ENCODE assay signal across 22 cellular contexts in the genomic region with DNA sequence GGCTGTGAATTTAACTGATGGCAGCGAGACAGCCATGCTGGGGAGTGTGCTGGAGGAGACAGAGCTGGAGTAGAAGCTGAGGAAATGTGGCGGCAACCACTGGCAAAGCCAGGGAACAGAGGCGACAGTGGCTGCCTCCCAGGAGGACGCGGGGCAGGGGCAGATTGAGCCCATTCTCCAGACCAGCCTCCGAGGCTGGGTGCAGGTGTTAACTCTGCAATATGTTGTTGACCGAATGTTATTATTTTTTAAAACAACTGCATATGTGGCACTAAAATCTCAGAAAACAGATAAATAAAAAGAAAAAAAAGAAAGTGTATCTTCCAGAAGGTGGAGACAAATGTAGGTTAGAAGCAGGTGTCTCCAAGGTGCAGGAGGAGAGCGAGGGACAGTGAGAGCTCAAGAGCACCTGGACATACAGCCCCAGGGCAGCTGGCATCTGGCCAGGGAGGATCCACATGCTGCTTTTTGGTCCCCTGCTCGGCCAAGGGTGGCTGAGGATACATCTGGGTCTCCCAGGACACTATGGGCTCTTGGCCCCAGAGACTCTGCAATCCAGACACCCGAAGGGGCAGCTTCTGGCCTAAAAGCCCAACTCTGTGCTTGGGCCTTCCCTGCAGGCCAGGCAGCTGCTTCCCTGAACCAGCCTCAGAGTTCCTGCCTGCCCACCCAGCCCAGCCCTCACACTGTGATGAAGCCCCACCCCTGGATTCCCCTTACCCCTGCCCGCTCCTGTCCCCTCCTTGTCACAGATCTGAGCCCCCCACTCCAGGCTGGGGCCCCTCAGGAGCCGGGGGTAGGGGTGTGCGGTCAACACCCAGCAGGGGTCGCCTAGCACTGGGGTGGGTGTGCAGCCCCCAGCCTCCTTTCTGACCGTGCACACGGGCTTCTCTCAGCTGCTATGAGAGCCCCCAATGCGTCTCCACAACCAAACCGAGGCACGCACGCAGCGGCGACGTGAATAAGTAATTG. TPM values are rescaled to one million over a fixed set of nuclear protein-coding genes. Genes with fewer than 3 reads are reported as not detected.
DNase-seq lines count a peak whose midpoint lies in the region; FAIRE-seq and TF ChIP-seq lines count a peak whose summit lies in the region.
"Had no signal": no experiment of that assay in that cellular context is flagged by ENCODE, and none has a peak within 500 bp of the region (broad histone marks: within the 10 kb centered on the region; RNA-seq: fewer than 3 reads in every experiment).

No MANE protein-coding gene starts in this region.

- intact Hi-C loops in PC-9 (cut with micrococcal nuclease; ENCODE audit: unreplicated experiment): no loop called here

- H3K9me2 ChIP-seq in PC-9 (ENCODE audit: insufficient read depth): no peaks in the 10 kb centered on the region

- no peaks in the 10 kb centered on the region for H3K9me3 ChIP-seq in ectodermal cell (ENCODE audit: control insufficient read depth, low read length)
- no peaks in the 10 kb centered on the region for H3K9me3 ChIP-seq in PC-9 (ENCODE audit: insufficient read depth, low read depth)
- H3K9me3 ChIP-seq: right lobe of liver, vagina had no signal

- no peak overlapping the region for H2AFZ ChIP-seq in PC-9

- FAIRE-seq in GM12891 (lab: Jason Lieb, UNC): no peak
- FAIRE-seq: A204.1, D721Med had no signal

- H3K36me3 ChIP-seq in ectodermal cell (ENCODE audit: control insufficient read depth, insufficient read depth, low read length): no peaks in the 10 kb centered on the region
- H3K36me3 ChIP-seq in PC-9 (ENCODE audit: low read depth): no peaks in the 10 kb centered on the region
- H3K36me3 ChIP-seq: right lobe of liver, vagina had no signal

- no peak overlapping the region for H3K4me3 ChIP-seq in ectodermal cell (ENCODE audit: insufficient read depth, low read depth, low read length)
- no peak overlapping the region for H3K4me3 ChIP-seq in PC-9
- H3K4me3 ChIP-seq: right lobe of liver, vagina had no signal

- no peak overlapping the region for H3K4me2 ChIP-seq in PC-9

- peak; percentile 13 for DNase-seq in NCI-H345 (lab: John Stamatoyannopoulos, UW)
- DNase-seq in NCI-H345 treated with DMSO at 0.1 percent for 48 hours (lab: John Stamatoyannopoulos, UW; ENCODE audit: unreplicated experiment): no peak
- DNase-seq in NCI-H69 (lab: John Stamatoyannopoulos, UW): peak; percentile 90
- DNase-seq in PC-9: no peak
- DNase-seq in GM12891 (ENCODE audit: insufficient read length, low spot score): no peak
- DNase-seq in islet precursor cell: no peak
- DNase-seq: activated naive CD4-positive, alpha-beta T cell treated with Interleukin-2 at 50 U/mL for 16 hours; cerebellar nuclear complex; effector CD4-positive, alpha-beta T cell; foreskin melanocyte; KG1; mammary epithelial cell; NCI-H1048; NCI-H2081 treated with DMSO at 0.1 percent for 48 hours; NCI-H524; right lobe of liver; Right ventricle myocardium superior had no signal

- H3F3A ChIP-seq in PC-9 (ENCODE audit: insufficient read depth, low read depth): no peaks in the 10 kb centered on the region

- H3K27me3 ChIP-seq in ectodermal cell (ENCODE audit: control insufficient read depth, insufficient read depth, low read length, poor library complexity, severe bottlenecking) (no peaks in the 10 kb centered on the region), PC-9 (ENCODE audit: insufficient read depth, low read depth) (no peaks in the 10 kb centered on the region)
- H3K27me3 ChIP-seq: right lobe of liver, vagina had no signal

- no peak for TF ChIP-seq POLR2A in GM12891 (IDR thresholded peaks at IDR 0.05; ENCODE audit: low read depth, low read length)

- POLR2A ChIA-PET in PC-9 (lab: Charles Lee; ENCODE audit: unreplicated experiment): no interaction called here

- H4K20me1 ChIP-seq in PC-9 (ENCODE audit: insufficient read depth): no peaks in the 10 kb centered on the region

- no peaks in the 10 kb centered on the region for H3K79me2 ChIP-seq in PC-9 (ENCODE audit: low read depth)

- TF ChIP-seq CTCF in C4-2B (conservative IDR thresholded peaks at IDR 0.05) (no peak), PC-9 (conservative IDR thresholded peaks at IDR 0.05) (no peak)

- H3K4me1 ChIP-seq in ectodermal cell (ENCODE audit: control insufficient read depth, insufficient read depth, low read length) (no peaks in the 10 kb centered on the region), PC-9 (replicated peaks; ENCODE audit: insufficient read depth) (no peaks in the 10 kb centered on the region)

- CTCF ChIA-PET in PC-9 (lab: Charles Lee): no interaction called here

- 87 to 88% methylated on average over 22 to 23 of the region's 23 CpGs for WGBS in ectodermal cell, 2 experiments

- H3K27ac ChIP-seq in C4-2B (peak overlapping the region; percentile 50), ectodermal cell (ENCODE audit: insufficient read depth, low read depth, low read length, poor library complexity, severe bottlenecking) (peak overlapping the region; percentile 16), PC-9 (no peak overlapping the region)
- H3K27ac ChIP-seq: right lobe of liver, vagina had no signal

- BruUV-seq in PC-9 (replicated peaks; lab: Mats Ljungman, UMichigan): no TSS peak

TF ChIP-seq in GM12891, 5 proteins besides CTCF, POLR2A, EP300 and RAD21:
- no peak for TF ChIP-seq POU2F2 (IDR thresholded peaks at IDR 0.05; ENCODE audit: low read depth, low read length)
- no peak for TF ChIP-seq PAX5 (IDR thresholded peaks at IDR 0.05; ENCODE audit: insufficient read depth, low read length, severe bottlenecking)
- TF ChIP-seq SPI1 (IDR thresholded peaks at IDR 0.05; ENCODE audit: low read depth, low read length): no peak
- no peak for TF ChIP-seq TAF1 (IDR thresholded peaks at IDR 0.05; ENCODE audit: low read depth, low read length)
- no peak for TF ChIP-seq POLR2AphosphoS5 (IDR thresholded peaks at IDR 0.05; ENCODE audit: low read depth, low read length)

RNA-seq across cellular contexts. Expression of a gene that starts 12.9 kb away (rescaled TPM):
- 27.5 TPM for polyA plus RNA-seq in ectodermal cell (2013, experiment 1 of 4)
- polyA plus RNA-seq in ectodermal cell (2013, experiment 2 of 4): 25.9 TPM
- polyA plus RNA-seq in ectodermal cell (2013, experiment 3 of 4): 23.4 TPM
- 22.3 TPM for polyA plus RNA-seq in ectodermal cell (2013, experiment 4 of 4)
- 5.0 and 7.0 TPM in 2 replicates for total RNA-seq in PC-9 (2021)
- 0.35 TPM for polyA plus RNA-seq in GM12891 (2012; ENCODE audit: low read depth, missing spikeins)

Comparison
In these comparisons a context has a peak if more than half of its experiments do, and no peak if none do; other contexts are left out.
1. DNase-seq: peak in NCI-H345 (single experiment) and NCI-H69 (single experiment); none in NCI-H345 treated with DMSO at 0.1 percent for 48 hours (single experiment), PC-9 (0 of 2), GM12891 (single experiment) and islet precursor cell (single experiment).